2 cellular contexts compared by ENCODE assay signal in the genomic region with DNA sequence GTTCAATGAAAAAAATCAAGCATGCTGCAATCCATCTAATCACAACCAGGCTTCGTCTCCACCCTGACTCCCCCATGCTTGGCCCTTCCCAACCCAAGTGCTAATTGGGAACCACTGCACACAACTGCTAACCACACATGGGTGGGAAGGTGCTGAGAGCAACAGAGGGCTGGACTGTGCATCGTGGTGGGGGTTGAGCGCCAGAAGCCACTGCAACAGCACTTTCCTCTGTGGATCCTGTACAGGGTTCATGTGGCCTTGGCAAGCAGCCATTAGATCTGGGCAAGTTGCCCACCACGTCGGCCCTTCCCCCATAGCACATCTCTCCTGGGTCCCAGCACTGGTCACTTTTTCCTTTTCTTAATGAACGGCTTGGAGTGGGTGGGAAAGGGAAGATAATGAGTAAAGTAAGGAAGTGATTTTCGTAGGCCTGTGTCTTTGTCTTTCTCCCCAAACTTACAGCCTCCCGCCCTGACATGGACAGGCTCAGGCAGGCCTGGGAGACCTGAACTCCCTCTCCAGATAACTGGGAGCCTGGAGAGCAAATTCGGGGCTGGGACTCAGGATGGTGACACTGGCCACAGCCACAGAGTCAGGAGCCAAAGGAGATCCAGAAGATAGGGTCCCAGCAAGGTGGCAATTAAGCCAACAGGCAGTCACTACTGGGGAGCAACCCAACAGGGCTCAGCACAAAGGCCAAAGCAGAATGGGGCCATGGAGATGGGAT.
TF ChIP-seq lines count a peak whose summit lies in the region.

No MANE protein-coding gene starts in this region.

TF ChIP-seq in IMR-90, 13 proteins besides CTCF, POLR2A, EP300 and RAD21:
- no peak for TF ChIP-seq BHLHE40 (IDR thresholded peaks at IDR 0.05; ENCODE audit: low read depth, low read length)
- TF ChIP-seq FOS (IDR thresholded peaks at IDR 0.05; ENCODE audit: low read depth, low read length): no peak
- no peak for TF ChIP-seq CEBPB (IDR thresholded peaks at IDR 0.05; ENCODE audit: low read depth, low read length)
- TF ChIP-seq NFE2L2 (IDR thresholded peaks at IDR 0.05; ENCODE audit: low read depth, low read length): no peak
- TF ChIP-seq MAZ (IDR thresholded peaks at IDR 0.05; ENCODE audit: borderline replicate concordance, low read depth, low read length): no peak
- no peak for TF ChIP-seq MXI1 (IDR thresholded peaks at IDR 0.05; ENCODE audit: borderline replicate concordance, low read depth, low read length)
- no peak for TF ChIP-seq RCOR1 (IDR thresholded peaks at IDR 0.05; ENCODE audit: insufficient replicate concordance, low read length)
- TF ChIP-seq RFX5 (IDR thresholded peaks at IDR 0.05; ENCODE audit: low read depth, low read length): no peak
- no peak for TF ChIP-seq SMC3 (IDR thresholded peaks at IDR 0.05; ENCODE audit: low read depth, low read length)
- TF ChIP-seq, protein P1, sequence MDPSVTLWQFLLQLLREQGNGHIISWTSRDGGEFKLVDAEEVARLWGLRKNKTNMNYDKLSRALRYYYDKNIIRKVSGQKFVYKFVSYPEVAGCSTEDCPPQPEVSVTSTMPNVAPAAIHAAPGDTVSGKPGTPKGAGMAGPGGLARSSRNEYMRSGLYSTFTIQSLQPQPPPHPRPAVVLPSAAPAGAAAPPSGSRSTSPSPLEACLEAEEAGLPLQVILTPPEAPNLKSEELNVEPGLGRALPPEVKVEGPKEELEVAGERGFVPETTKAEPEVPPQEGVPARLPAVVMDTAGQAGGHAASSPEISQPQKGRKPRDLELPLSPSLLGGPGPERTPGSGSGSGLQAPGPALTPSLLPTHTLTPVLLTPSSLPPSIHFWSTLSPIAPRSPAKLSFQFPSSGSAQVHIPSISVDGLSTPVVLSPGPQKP (IDR thresholded peaks at IDR 0.05; ENCODE audit: borderline replicate concordance, low read depth, low read length): no peak
- TF ChIP-seq, protein P2, sequence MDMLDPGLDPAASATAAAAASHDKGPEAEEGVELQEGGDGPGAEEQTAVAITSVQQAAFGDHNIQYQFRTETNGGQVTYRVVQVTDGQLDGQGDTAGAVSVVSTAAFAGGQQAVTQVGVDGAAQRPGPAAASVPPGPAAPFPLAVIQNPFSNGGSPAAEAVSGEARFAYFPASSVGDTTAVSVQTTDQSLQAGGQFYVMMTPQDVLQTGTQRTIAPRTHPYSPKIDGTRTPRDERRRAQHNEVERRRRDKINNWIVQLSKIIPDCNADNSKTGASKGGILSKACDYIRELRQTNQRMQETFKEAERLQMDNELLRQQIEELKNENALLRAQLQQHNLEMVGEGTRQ (IDR thresholded peaks at IDR 0.05; ENCODE audit: low read depth, low read length): no peak
- TF ChIP-seq CHD1 (IDR thresholded peaks at IDR 0.05; ENCODE audit: low read depth, low read length): no peak
- TF ChIP-seq MAFK (IDR thresholded peaks at IDR 0.05; ENCODE audit: low read depth, low read length): no peak

TF ChIP-seq in HepG2, 621 proteins besides CTCF, POLR2A, EP300 and RAD21 (continues in another document):
- TF ChIP-seq, protein P3, sequence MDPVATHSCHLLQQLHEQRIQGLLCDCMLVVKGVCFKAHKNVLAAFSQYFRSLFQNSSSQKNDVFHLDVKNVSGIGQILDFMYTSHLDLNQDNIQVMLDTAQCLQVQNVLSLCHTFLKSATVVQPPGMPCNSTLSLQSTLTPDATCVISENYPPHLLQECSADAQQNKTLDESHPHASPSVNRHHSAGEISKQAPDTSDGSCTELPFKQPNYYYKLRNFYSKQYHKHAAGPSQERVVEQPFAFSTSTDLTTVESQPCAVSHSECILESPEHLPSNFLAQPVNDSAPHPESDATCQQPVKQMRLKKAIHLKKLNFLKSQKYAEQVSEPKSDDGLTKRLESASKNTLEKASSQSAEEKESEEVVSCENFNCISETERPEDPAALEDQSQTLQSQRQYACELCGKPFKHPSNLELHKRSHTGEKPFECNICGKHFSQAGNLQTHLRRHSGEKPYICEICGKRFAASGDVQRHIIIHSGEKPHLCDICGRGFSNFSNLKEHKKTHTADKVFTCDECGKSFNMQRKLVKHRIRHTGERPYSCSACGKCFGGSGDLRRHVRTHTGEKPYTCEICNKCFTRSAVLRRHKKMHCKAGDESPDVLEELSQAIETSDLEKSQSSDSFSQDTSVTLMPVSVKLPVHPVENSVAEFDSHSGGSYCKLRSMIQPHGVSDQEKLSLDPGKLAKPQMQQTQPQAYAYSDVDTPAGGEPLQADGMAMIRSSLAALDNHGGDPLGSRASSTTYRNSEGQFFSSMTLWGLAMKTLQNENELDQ (CRISPR knock-in tag; IDR thresholded peaks at IDR 0.05; ENCODE audit: borderline replicate concordance): no peak
- TF ChIP-seq ARNTL (CRISPR knock-in tag; IDR thresholded peaks at IDR 0.05) (no peak), ZNF614 (CRISPR knock-in tag; IDR thresholded peaks at IDR 0.05; ENCODE audit: borderline replicate concordance) (no peak), CEBPG (CRISPR knock-in tag; IDR thresholded peaks at IDR 0.05) (no peak), ATF7-NPFF (CRISPR knock-in tag; IDR thresholded peaks at IDR 0.05; ENCODE audit: low read depth) (no peak), HCFC1 (IDR thresholded peaks at IDR 0.05; ENCODE audit: low read depth, low read length) (no peak), NFE2L1 (CRISPR knock-in tag; IDR thresholded peaks at IDR 0.05; ENCODE audit: borderline replicate concordance) (no peak), AGO1 (IDR thresholded peaks at IDR 0.05; ENCODE audit: low read depth, low read length, poor library complexity, severe bottlenecking) (no peak), MAF1 (CRISPR knock-in tag; IDR thresholded peaks at IDR 0.05; ENCODE audit: borderline replicate concordance) (no peak), ZNF720 (CRISPR knock-in tag; IDR thresholded peaks at IDR 0.05) (no peak), FOXA3 (CRISPR knock-in tag; IDR thresholded peaks at IDR 0.05) (0 out of 2 replicates have a peak, but pooled peaks have one; percentile 16), ZNF326 (CRISPR knock-in tag; IDR thresholded peaks at IDR 0.05; ENCODE audit: borderline replicate concordance) (no peak), JUND (CRISPR knock-in tag; IDR thresholded peaks at IDR 0.05) (no peak), STAT5B (CRISPR knock-in tag; IDR thresholded peaks at IDR 0.05) (no peak), RXRB (CRISPR knock-in tag; IDR thresholded peaks at IDR 0.05; ENCODE audit: borderline replicate concordance) (peak; percentile 38; the same call in 1 of the 2 replicates), MIER2 (CRISPR knock-in tag; IDR thresholded peaks at IDR 0.05) (no peak), KAT8 (CRISPR knock-in tag; IDR thresholded peaks at IDR 0.05) (no peak), SOX6 (IDR thresholded peaks at IDR 0.05) (no peak), SOX6 (CRISPR knock-in tag; IDR thresholded peaks at IDR 0.05) (no peak), ZNF136 (CRISPR knock-in tag; IDR thresholded peaks at IDR 0.05; ENCODE audit: low read depth) (no peak), ZNF570 (CRISPR knock-in tag; IDR thresholded peaks at IDR 0.05; ENCODE audit: borderline replicate concordance) (no peak), AGO2 (optimal IDR thresholded peaks at IDR 0.05; ENCODE audit: low read depth, low read length) (no peak)
- TF ChIP-seq, protein P4, sequence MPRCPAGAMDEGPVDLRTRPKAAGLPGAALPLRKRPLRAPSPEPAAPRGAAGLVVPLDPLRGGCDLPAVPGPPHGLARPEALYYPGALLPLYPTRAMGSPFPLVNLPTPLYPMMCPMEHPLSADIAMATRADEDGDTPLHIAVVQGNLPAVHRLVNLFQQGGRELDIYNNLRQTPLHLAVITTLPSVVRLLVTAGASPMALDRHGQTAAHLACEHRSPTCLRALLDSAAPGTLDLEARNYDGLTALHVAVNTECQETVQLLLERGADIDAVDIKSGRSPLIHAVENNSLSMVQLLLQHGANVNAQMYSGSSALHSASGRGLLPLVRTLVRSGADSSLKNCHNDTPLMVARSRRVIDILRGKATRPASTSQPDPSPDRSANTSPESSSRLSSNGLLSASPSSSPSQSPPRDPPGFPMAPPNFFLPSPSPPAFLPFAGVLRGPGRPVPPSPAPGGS (CRISPR knock-in tag; IDR thresholded peaks at IDR 0.05): 0 out of 2 replicates have a peak, but pooled peaks have one; percentile 59
- TF ChIP-seq, protein P5, sequence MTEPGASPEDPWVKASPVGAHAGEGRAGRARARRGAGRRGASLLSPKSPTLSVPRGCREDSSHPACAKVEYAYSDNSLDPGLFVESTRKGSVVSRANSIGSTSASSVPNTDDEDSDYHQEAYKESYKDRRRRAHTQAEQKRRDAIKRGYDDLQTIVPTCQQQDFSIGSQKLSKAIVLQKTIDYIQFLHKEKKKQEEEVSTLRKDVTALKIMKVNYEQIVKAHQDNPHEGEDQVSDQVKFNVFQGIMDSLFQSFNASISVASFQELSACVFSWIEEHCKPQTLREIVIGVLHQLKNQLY (CRISPR knock-in tag; IDR thresholded peaks at IDR 0.05): no peak
- TF ChIP-seq, protein P6, sequence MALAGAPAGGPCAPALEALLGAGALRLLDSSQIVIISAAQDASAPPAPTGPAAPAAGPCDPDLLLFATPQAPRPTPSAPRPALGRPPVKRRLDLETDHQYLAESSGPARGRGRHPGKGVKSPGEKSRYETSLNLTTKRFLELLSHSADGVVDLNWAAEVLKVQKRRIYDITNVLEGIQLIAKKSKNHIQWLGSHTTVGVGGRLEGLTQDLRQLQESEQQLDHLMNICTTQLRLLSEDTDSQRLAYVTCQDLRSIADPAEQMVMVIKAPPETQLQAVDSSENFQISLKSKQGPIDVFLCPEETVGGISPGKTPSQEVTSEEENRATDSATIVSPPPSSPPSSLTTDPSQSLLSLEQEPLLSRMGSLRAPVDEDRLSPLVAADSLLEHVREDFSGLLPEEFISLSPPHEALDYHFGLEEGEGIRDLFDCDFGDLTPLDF (CRISPR knock-in tag; IDR thresholded peaks at IDR 0.05): no peak
- TF ChIP-seq, protein P7, sequence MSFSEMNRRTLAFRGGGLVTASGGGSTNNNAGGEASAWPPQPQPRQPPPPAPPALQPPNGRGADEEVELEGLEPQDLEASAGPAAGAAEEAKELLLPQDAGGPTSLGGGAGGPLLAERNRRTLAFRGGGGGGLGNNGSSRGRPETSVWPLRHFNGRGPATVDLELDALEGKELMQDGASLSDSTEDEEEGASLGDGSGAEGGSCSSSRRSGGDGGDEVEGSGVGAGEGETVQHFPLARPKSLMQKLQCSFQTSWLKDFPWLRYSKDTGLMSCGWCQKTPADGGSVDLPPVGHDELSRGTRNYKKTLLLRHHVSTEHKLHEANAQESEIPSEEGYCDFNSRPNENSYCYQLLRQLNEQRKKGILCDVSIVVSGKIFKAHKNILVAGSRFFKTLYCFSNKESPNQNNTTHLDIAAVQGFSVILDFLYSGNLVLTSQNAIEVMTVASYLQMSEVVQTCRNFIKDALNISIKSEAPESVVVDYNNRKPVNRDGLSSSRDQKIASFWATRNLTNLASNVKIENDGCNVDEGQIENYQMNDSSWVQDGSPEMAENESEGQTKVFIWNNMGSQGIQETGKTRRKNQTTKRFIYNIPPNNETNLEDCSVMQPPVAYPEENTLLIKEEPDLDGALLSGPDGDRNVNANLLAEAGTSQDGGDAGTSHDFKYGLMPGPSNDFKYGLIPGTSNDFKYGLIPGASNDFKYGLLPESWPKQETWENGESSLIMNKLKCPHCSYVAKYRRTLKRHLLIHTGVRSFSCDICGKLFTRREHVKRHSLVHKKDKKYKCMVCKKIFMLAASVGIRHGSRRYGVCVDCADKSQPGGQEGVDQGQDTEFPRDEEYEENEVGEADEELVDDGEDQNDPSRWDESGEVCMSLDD (CRISPR knock-in tag; IDR thresholded peaks at IDR 0.05; ENCODE audit: borderline replicate concordance): no peak
- TF ChIP-seq, protein P8, sequence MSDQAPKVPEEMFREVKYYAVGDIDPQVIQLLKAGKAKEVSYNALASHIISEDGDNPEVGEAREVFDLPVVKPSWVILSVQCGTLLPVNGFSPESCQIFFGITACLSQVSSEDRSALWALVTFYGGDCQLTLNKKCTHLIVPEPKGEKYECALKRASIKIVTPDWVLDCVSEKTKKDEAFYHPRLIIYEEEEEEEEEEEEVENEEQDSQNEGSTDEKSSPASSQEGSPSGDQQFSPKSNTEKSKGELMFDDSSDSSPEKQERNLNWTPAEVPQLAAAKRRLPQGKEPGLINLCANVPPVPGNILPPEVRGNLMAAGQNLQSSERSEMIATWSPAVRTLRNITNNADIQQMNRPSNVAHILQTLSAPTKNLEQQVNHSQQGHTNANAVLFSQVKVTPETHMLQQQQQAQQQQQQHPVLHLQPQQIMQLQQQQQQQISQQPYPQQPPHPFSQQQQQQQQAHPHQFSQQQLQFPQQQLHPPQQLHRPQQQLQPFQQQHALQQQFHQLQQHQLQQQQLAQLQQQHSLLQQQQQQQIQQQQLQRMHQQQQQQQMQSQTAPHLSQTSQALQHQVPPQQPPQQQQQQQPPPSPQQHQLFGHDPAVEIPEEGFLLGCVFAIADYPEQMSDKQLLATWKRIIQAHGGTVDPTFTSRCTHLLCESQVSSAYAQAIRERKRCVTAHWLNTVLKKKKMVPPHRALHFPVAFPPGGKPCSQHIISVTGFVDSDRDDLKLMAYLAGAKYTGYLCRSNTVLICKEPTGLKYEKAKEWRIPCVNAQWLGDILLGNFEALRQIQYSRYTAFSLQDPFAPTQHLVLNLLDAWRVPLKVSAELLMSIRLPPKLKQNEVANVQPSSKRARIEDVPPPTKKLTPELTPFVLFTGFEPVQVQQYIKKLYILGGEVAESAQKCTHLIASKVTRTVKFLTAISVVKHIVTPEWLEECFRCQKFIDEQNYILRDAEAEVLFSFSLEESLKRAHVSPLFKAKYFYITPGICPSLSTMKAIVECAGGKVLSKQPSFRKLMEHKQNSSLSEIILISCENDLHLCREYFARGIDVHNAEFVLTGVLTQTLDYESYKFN (CRISPR knock-in tag; conservative IDR thresholded peaks at IDR 0.05): 0 out of 2 replicates have a peak, but pooled peaks have one; percentile 36
- TF ChIP-seq, protein P9, sequence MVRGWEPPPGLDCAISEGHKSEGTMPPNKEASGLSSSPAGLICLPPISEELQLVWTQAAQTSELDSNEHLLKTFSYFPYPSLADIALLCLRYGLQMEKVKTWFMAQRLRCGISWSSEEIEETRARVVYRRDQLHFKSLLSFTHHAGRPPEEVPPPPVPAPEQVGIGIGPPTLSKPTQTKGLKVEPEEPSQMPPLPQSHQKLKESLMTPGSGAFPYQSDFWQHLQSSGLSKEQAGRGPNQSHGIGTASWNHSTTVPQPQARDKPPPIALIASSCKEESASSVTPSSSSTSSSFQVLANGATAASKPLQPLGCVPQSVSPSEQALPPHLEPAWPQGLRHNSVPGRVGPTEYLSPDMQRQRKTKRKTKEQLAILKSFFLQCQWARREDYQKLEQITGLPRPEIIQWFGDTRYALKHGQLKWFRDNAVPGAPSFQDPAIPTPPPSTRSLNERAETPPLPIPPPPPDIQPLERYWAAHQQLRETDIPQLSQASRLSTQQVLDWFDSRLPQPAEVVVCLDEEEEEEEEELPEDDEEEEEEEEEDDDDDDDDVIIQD (CRISPR knock-in tag; IDR thresholded peaks at IDR 0.05; ENCODE audit: low read depth): no peak
- TF ChIP-seq, protein P10, sequence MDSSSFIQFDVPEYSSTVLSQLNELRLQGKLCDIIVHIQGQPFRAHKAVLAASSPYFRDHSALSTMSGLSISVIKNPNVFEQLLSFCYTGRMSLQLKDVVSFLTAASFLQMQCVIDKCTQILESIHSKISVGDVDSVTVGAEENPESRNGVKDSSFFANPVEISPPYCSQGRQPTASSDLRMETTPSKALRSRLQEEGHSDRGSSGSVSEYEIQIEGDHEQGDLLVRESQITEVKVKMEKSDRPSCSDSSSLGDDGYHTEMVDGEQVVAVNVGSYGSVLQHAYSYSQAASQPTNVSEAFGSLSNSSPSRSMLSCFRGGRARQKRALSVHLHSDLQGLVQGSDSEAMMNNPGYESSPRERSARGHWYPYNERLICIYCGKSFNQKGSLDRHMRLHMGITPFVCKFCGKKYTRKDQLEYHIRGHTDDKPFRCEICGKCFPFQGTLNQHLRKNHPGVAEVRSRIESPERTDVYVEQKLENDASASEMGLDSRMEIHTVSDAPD (CRISPR knock-in tag; IDR thresholded peaks at IDR 0.05): no peak
